In the genomic region with DNA sequence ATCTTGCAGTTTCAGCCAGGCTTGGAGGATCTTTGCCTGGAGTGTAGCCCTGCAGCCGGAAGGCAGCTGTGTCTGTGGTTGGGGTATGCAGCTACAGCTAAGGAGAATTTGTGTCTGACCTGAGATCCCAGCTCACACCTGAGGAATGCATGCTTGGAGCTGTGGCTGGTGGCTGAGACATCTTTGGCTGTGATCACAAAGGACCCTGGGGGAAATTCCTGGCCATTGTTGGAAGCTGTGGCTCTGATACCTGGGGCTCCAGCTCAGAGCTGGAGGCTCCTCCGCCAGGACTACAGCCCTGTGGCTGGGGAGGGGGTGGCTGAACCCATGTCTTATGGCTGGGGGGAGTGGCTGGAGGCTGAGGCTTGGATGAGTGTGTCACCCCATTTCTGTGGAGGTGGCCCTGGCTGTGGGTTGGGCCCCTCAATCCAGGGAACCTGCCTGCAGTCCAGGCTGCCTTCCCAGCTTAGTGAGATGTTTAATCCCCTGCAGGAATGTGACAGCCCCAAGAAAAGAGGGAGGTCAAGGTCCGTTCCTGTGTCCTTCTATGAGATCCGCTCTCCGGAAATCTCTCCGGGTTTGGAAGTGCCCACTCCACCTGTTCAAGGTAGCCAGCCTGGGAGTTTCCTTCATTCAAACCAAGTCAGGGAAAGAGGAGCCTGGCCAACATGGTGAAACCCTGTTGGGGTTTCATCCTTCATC, we compare ENCODE assay signal across 21 cellular contexts. TPM values are rescaled to one million over a fixed set of nuclear protein-coding genes. Genes with fewer than 3 reads are reported as not detected.
DNase-seq lines count a peak whose midpoint lies in the region; ATAC-seq and TF ChIP-seq lines count a peak whose summit lies in the region.
"Had no signal": no experiment of that assay in that cellular context is flagged by ENCODE, and none has a peak within 500 bp of the region (broad histone marks: within the 10 kb centered on the region; RNA-seq: fewer than 3 reads in every experiment).

No MANE protein-coding gene starts in this region.

- H3K9ac ChIP-seq in endodermal cell (ENCODE audit: extremely low read depth, low read length, poor library complexity, severe bottlenecking) (peak overlapping the region; percentile 77), colonic mucosa (ENCODE audit: low read depth in 2 of 2, low read length in 2 of 2) (no peak overlapping the region), SK-N-SH (no peak overlapping the region)

- no peak overlapping the region for H3K4me3 Mint-ChIP-seq in CD4-positive, alpha-beta T cell
- peak overlapping the region; percentile 30 for H3K4me3 Mint-ChIP-seq in endodermal cell
- peak overlapping the region in 1 of 10 donors; percentile 16 for H3K4me3 Mint-ChIP-seq in naive thymus-derived CD8-positive, alpha-beta T cell
- H3K4me3 Mint-ChIP-seq: CD4-positive, CD25-positive, alpha-beta regulatory T cell had no signal

- no peak overlapping the region for H2AFZ ChIP-seq in SK-N-SH (ENCODE audit: low read depth)

- WGBS in endodermal cell (ENCODE audit: insufficient coverage in 1 of 2, insufficient read length in 1 of 2), 2 experiments, result 74 to 77% methylated on average over 5 to 6 of the region's 6 CpGs
- 70% methylated on average over 4 of the region's 6 CpGs for WGBS in SK-N-SH (ENCODE audit: low lambda C conversion rate)

- H3K27ac Mint-ChIP-seq in CD4-positive, alpha-beta T cell, result no peak overlapping the region
- H3K27ac Mint-ChIP-seq in endodermal cell, result peak overlapping the region; percentile 98
- peak overlapping the region in 7 of 10 donors; percentile 25 to 76 (median 61) for H3K27ac Mint-ChIP-seq in naive thymus-derived CD8-positive, alpha-beta T cell

- peaks cover 8% of the 10 kb centered on the region for H3K4me1 Mint-ChIP-seq in CD4-positive, alpha-beta T cell (ENCODE audit: low read depth)
- H3K4me1 Mint-ChIP-seq in endodermal cell, result peaks cover 16% of the 10 kb centered on the region
- H3K4me1 Mint-ChIP-seq in naive thymus-derived CD8-positive, alpha-beta T cell, result peaks cover 8 to 24% (median 13%) of the 10 kb centered on the region in 4 donors

- H3K36me3 Mint-ChIP-seq in CD4-positive, alpha-beta T cell (ENCODE audit: low read depth), result peaks cover 88% of the 10 kb centered on the region
- no peaks in the 10 kb centered on the region for H3K36me3 Mint-ChIP-seq in endodermal cell (ENCODE audit: low read depth)
- H3K36me3 Mint-ChIP-seq in naive thymus-derived CD8-positive, alpha-beta T cell, result peaks cover 9 to 95% (median 16%) of the 10 kb centered on the region in 3 donors

- no peak for ATAC-seq in CD4-positive, alpha-beta T cell (ENCODE audit: poor library complexity)
- no peak for ATAC-seq in naive thymus-derived CD8-positive, alpha-beta T cell
- ATAC-seq: heart right ventricle had no signal

- peaks cover 16% of the 10 kb centered on the region for H3K4me1 ChIP-seq in endodermal cell (ENCODE audit: control insufficient read depth, insufficient read depth, low read length)
- H3K4me1 ChIP-seq in colonic mucosa, result no peaks in the 10 kb centered on the region
- H3K4me1 ChIP-seq in SK-N-SH (ENCODE audit: control insufficient read depth in 1 of 2, insufficient read depth in 2 of 2, low read depth in 1 of 2, low read length in 1 of 2), result no peaks in the 10 kb centered on the region
- H3K4me1 ChIP-seq: heart right ventricle, tibial nerve had no signal

- CTCF ChIA-PET in CD4-positive, alpha-beta T cell (lab: Charles Lee), result interaction anchor here (2.7 kb wide), 1 partner anchor 22 kb away, joined by 6 read pairs; no protein-coding TSS in a partner anchor
- CTCF ChIA-PET in SK-N-SH (lab: Yijun Ruan, JAX), result interaction anchor here (1.5 to 1.6 kb wide), 2 partner anchors 22 to 305 kb away, joined by 3 to 5 read pairs; partner anchors contain the start of gene TRAPPC5

- POLR2A ChIA-PET in CD4-positive, alpha-beta T cell (lab: Charles Lee), result interaction anchor here (0.6 to 0.8 kb wide), 3 partner anchors 9 to 40 kb away, joined by 3 to 5 read pairs (median 3); partner anchors contain the start of gene ARHGEF18
- POLR2A ChIA-PET in naive thymus-derived CD8-positive, alpha-beta T cell (lab: Charles Lee), result interaction anchor here (0.9 to 3.2 kb wide), 7 partner anchors 10 to 27 kb away, joined by 3 to 13 read pairs (median 6); partner anchors contain the start of gene ARHGEF18
- POLR2A ChIA-PET in SK-N-SH (lab: Yijun Ruan, JAX), result no interaction called here

- no peak for DNase-seq in CD4-positive, alpha-beta T cell
- DNase-seq in M059J (ENCODE audit: low read depth) (peak; percentile 84), endodermal cell (peak; percentile 78), colonic mucosa (no peak), RPMI8226 (no peak), SK-N-SH (no peak)
- no peak for DNase-seq in naive thymus-derived CD8-positive, alpha-beta T cell
- no peak for DNase-seq in activated naive CD4-positive, alpha-beta T cell (lab: John Stamatoyannopoulos, UW)
- DNase-seq: activated CD4-positive, alpha-beta T cell treated with anti-CD3 and anti-CD28 coated beads, Interleukin-2, amount 50 U/mL, for 4 hours; activated T-cell treated with anti-CD3 and anti-CD28 coated beads, Interleukin-2, amount 50 U/mL, for 48 hours; CD4-positive, CD25-positive, alpha-beta regulatory T cell; DMS79; effector CD4-positive, alpha-beta T cell; GOT3; heart right ventricle; midbrain; MV-4-11; NCI-H1930; NCI-H446 treated with DMSO at 0.1 percent for 48 hours; NK-92 treated with Interleukin-12 subunit alpha and Interleukin-12 subunit beta, amount 100 ng/mL, for 24 hours had no signal

- H3K9me2 ChIP-seq in SK-N-SH, result no peaks in the 10 kb centered on the region

- H3K4me3 ChIP-seq in endodermal cell (ENCODE audit: low read length) (peak overlapping the region; percentile 67), colonic mucosa (no peak overlapping the region), SK-N-SH (ENCODE audit: low read depth in 2 of 2, low read length in 1 of 2) (no peak overlapping the region)
- H3K4me3 ChIP-seq: heart right ventricle, tibial nerve had no signal

- H3K9me3 Mint-ChIP-seq in CD4-positive, alpha-beta T cell, result no peaks in the 10 kb centered on the region
- no peaks in the 10 kb centered on the region for H3K9me3 Mint-ChIP-seq in endodermal cell
- H3K9me3 Mint-ChIP-seq in naive thymus-derived CD8-positive, alpha-beta T cell, result no peaks in the 10 kb centered on the region
- H3K9me3 Mint-ChIP-seq: CD4-positive, CD25-positive, alpha-beta regulatory T cell had no signal

- no peak for TF ChIP-seq RAD21 in SK-N-SH (IDR thresholded peaks at IDR 0.05; ENCODE audit: low read length)

- no peaks in the 10 kb centered on the region for H3K27me3 Mint-ChIP-seq in CD4-positive, alpha-beta T cell
- no peaks in the 10 kb centered on the region for H3K27me3 Mint-ChIP-seq in endodermal cell (ENCODE audit: insufficient read depth)
- H3K27me3 Mint-ChIP-seq in naive thymus-derived CD8-positive, alpha-beta T cell, result no peaks in the 10 kb centered on the region
- H3K27me3 Mint-ChIP-seq: CD4-positive, CD25-positive, alpha-beta regulatory T cell had no signal

- H3K9me3 ChIP-seq in CD4-positive, alpha-beta T cell (ENCODE audit: control insufficient read depth, low read length), result no peaks in the 10 kb centered on the region
- no peaks in the 10 kb centered on the region for H3K9me3 ChIP-seq in endodermal cell (ENCODE audit: control insufficient read depth, low read length)
- no peaks in the 10 kb centered on the region for H3K9me3 ChIP-seq in colonic mucosa
- H3K9me3 ChIP-seq in SK-N-SH, result no peaks in the 10 kb centered on the region
- H3K9me3 ChIP-seq: heart right ventricle, tibial nerve had no signal

- peak overlapping the region; percentile 35 for H3K27ac ChIP-seq in CD4-positive, alpha-beta T cell (ENCODE audit: low read depth, low read length)
- peak overlapping the region; percentile 64 for H3K27ac ChIP-seq in endodermal cell (ENCODE audit: low read depth, low read length)
- no peak overlapping the region for H3K27ac ChIP-seq in colonic mucosa
- no peak overlapping the region for H3K27ac ChIP-seq in SK-N-SH (ENCODE audit: low read depth in 2 of 2, low read length in 1 of 2)
- H3K27ac ChIP-seq: heart right ventricle, tibial nerve had no signal

- H4K20me1 ChIP-seq in SK-N-SH (ENCODE audit: insufficient read depth), result no peaks in the 10 kb centered on the region

- H3K4me2 ChIP-seq in SK-N-SH, result no peak overlapping the region

- H3K79me2 ChIP-seq in SK-N-SH (ENCODE audit: insufficient read depth), result no peaks in the 10 kb centered on the region

- no peaks in the 10 kb centered on the region for H3F3A ChIP-seq in SK-N-SH (replicated peaks; ENCODE audit: insufficient read depth)

- H3K36me3 ChIP-seq in endodermal cell (ENCODE audit: control insufficient read depth, insufficient read depth, low read length), result no peaks in the 10 kb centered on the region
- H3K36me3 ChIP-seq in colonic mucosa, result no peaks in the 10 kb centered on the region
- H3K36me3 ChIP-seq in SK-N-SH (replicated peaks in 1 of 2; ENCODE audit: control insufficient read depth in 1 of 2, insufficient read depth in 2 of 2, low read length in 1 of 2), result no peaks in the 10 kb centered on the region

- no peak for TF ChIP-seq EP300 in SK-N-SH (IDR thresholded peaks at IDR 0.05; ENCODE audit: borderline replicate concordance in 1 of 2, low read depth in 1 of 2, low read length in 1 of 2)

- no peaks in the 10 kb centered on the region for H3K27me3 ChIP-seq in CD4-positive, alpha-beta T cell (ENCODE audit: control insufficient read depth, insufficient read depth, low read length)
- H3K27me3 ChIP-seq in endodermal cell (ENCODE audit: control insufficient read depth, insufficient read depth, low read length, poor library complexity, severe bottlenecking), result no peaks in the 10 kb centered on the region
- H3K27me3 ChIP-seq in colonic mucosa, result no peaks in the 10 kb centered on the region
- H3K27me3 ChIP-seq in SK-N-SH (ENCODE audit: insufficient read depth), result no peaks in the 10 kb centered on the region
- H3K27me3 ChIP-seq: heart right ventricle, tibial nerve had no signal

- no peak for TF ChIP-seq CTCF in CD4-positive, alpha-beta T cell (IDR thresholded peaks at IDR 0.05)
- no peak for TF ChIP-seq CTCF in endodermal cell (conservative IDR thresholded peaks at IDR 0.05)
- no peak for TF ChIP-seq CTCF in colonic mucosa (IDR thresholded peaks at IDR 0.05)
- no peak for TF ChIP-seq CTCF in SK-N-SH (IDR thresholded peaks at IDR 0.05)

- intact Hi-C loops in CD4-positive, alpha-beta T cell (cut with DNase I, micrococcal nuclease), result no loop called here
- intact Hi-C loops in colonic mucosa (cut with DNase I), result no loop called here

TF ChIP-seq in SK-N-SH, 30 proteins besides CTCF, POLR2A, EP300 and RAD21 (continues in another document):
- no peak for TF ChIP-seq FOXM1 (IDR thresholded peaks at IDR 0.05; ENCODE audit: low read depth)
- no peak for TF ChIP-seq RXRA (IDR thresholded peaks at IDR 0.05; ENCODE audit: borderline replicate concordance, low read depth)

RNA-seq across cellular contexts. Expression of gene ARHGEF18, which starts 27.6 kb away (rescaled TPM):
- 100 to 1,000 TPM; 121 TPM for total RNA-seq in CD4-positive, alpha-beta T cell
- 27.7 and 54.2 TPM in 2 replicates for total RNA-seq in M059J (2014; rRNA removed; shearing (Covaris generic))
- total RNA-seq in endodermal cell (10 to 100 TPM; 51.7 to 53.3 TPM), colonic mucosa (100 to 1,000 TPM in 1 of 2 donors, 10 to 100 TPM in 1; 89.9 to 144 TPM)
- 22.5 TPM for polyA plus RNA-seq in endodermal cell (2013, experiment 1 of 2)
- 22.4 TPM for polyA plus RNA-seq in endodermal cell (2013, experiment 2 of 2)
- 100 to 1,000 TPM; 118 to 140 TPM for total RNA-seq in naive thymus-derived CD8-positive, alpha-beta T cell
- polyA plus RNA-seq in naive thymus-derived CD8-positive, alpha-beta T cell, result 10 to 100 TPM in 1 of 3 donors, 1 to 10 TPM in 2; 3.2 to 10.6 (median 5.6) TPM
- 11.3 and 11.7 TPM in 2 replicates for polyA plus RNA-seq in SK-N-SH (2012; rRNA removed)
- polyA plus RNA-seq in SK-N-SH (2012; cell fraction: cytosol; rRNA removed), result 4.7 and 7.6 TPM in 2 replicates
- polyA plus RNA-seq in SK-N-SH (2012; cell fraction: nucleus; rRNA removed), result 23.3 and 25.8 TPM in 2 replicates

Comparison
In these comparisons a context has a peak if more than half of its experiments do, and no peak if none do; other contexts are left out.
1. DNase-seq: peak in M059J (single experiment) and endodermal cell (single experiment); none in CD4-positive, alpha-beta T cell (0 of 10), naive thymus-derived CD8-positive, alpha-beta T cell (0 of 10), colonic mucosa (single experiment), activated naive CD4-positive, alpha-beta T cell (0 of 4), RPMI8226 (single experiment) and SK-N-SH (single experiment).
2. H3K27ac ChIP-seq: peak in CD4-positive, alpha-beta T cell (single experiment) and endodermal cell (single experiment); none in colonic mucosa (single experiment) and SK-N-SH (0 of 2).